ENCODE assay signal across 2 cellular contexts in the genomic region with DNA sequence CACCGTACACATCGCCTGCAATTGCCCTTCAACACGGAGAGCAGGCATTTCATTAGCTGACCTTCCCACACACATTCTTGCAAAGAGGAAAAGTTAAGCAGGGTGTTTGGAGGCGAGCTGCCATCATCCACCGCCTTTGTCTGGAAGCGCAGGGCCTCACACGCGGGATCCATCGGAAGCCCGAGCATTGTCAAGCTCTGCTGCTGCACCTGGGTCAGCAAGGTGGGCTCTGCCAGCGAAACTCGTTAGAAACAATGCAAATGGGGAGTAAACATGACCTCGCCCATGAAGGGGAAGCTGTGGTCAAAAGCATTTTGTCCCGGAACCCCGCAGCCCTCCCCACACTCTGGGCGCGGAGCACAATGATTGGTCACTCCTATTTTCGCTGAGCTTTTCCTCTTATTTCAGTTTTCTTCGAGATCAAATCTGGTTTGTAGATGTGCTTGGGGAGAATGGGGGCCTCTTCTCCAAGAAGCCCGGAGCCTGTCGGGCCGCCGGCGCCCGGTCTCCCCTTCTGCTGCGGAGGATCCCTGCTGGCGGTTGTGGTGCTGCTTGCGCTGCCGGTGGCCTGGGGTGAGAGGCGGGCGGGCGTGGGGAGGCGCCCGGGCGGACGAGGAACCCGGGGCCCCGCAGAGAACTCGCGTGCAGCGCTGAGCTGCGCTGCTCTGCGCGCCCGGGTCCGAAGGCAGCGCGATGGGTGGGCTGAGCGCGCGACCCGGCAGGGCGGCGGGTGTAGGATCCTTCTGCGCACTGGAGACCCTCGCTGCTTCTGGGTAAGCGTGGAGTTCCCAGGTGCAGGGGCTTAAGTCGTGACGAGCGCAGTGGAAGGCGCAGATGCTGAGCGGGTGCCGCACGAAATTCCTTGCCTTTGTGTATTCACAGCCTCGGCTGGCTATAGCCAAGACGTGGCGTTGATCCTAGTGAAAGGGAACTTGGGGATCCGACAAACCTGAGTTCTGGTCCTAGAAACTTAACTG.
TF ChIP-seq lines count a peak whose summit lies in the region.

Gene CR1, plus strand, starts transcription at position 342 of the 977 bp plus-strand sequence. Its CDS starts 111 bp downstream, at position 453.

TF ChIP-seq in K562, 482 proteins besides CTCF, POLR2A, EP300 and RAD21 (continues in another document):
- TF ChIP-seq ZBTB11 (CRISPR knock-in tag; IDR thresholded peaks at IDR 0.05) (no peak), ETS2 (tag; IDR thresholded peaks at IDR 0.05; ENCODE audit: borderline replicate concordance, poor library complexity, severe bottlenecking) (no peak), ZEB2 (IDR thresholded peaks at IDR 0.05) (no peak)
- TF ChIP-seq, protein P1, sequence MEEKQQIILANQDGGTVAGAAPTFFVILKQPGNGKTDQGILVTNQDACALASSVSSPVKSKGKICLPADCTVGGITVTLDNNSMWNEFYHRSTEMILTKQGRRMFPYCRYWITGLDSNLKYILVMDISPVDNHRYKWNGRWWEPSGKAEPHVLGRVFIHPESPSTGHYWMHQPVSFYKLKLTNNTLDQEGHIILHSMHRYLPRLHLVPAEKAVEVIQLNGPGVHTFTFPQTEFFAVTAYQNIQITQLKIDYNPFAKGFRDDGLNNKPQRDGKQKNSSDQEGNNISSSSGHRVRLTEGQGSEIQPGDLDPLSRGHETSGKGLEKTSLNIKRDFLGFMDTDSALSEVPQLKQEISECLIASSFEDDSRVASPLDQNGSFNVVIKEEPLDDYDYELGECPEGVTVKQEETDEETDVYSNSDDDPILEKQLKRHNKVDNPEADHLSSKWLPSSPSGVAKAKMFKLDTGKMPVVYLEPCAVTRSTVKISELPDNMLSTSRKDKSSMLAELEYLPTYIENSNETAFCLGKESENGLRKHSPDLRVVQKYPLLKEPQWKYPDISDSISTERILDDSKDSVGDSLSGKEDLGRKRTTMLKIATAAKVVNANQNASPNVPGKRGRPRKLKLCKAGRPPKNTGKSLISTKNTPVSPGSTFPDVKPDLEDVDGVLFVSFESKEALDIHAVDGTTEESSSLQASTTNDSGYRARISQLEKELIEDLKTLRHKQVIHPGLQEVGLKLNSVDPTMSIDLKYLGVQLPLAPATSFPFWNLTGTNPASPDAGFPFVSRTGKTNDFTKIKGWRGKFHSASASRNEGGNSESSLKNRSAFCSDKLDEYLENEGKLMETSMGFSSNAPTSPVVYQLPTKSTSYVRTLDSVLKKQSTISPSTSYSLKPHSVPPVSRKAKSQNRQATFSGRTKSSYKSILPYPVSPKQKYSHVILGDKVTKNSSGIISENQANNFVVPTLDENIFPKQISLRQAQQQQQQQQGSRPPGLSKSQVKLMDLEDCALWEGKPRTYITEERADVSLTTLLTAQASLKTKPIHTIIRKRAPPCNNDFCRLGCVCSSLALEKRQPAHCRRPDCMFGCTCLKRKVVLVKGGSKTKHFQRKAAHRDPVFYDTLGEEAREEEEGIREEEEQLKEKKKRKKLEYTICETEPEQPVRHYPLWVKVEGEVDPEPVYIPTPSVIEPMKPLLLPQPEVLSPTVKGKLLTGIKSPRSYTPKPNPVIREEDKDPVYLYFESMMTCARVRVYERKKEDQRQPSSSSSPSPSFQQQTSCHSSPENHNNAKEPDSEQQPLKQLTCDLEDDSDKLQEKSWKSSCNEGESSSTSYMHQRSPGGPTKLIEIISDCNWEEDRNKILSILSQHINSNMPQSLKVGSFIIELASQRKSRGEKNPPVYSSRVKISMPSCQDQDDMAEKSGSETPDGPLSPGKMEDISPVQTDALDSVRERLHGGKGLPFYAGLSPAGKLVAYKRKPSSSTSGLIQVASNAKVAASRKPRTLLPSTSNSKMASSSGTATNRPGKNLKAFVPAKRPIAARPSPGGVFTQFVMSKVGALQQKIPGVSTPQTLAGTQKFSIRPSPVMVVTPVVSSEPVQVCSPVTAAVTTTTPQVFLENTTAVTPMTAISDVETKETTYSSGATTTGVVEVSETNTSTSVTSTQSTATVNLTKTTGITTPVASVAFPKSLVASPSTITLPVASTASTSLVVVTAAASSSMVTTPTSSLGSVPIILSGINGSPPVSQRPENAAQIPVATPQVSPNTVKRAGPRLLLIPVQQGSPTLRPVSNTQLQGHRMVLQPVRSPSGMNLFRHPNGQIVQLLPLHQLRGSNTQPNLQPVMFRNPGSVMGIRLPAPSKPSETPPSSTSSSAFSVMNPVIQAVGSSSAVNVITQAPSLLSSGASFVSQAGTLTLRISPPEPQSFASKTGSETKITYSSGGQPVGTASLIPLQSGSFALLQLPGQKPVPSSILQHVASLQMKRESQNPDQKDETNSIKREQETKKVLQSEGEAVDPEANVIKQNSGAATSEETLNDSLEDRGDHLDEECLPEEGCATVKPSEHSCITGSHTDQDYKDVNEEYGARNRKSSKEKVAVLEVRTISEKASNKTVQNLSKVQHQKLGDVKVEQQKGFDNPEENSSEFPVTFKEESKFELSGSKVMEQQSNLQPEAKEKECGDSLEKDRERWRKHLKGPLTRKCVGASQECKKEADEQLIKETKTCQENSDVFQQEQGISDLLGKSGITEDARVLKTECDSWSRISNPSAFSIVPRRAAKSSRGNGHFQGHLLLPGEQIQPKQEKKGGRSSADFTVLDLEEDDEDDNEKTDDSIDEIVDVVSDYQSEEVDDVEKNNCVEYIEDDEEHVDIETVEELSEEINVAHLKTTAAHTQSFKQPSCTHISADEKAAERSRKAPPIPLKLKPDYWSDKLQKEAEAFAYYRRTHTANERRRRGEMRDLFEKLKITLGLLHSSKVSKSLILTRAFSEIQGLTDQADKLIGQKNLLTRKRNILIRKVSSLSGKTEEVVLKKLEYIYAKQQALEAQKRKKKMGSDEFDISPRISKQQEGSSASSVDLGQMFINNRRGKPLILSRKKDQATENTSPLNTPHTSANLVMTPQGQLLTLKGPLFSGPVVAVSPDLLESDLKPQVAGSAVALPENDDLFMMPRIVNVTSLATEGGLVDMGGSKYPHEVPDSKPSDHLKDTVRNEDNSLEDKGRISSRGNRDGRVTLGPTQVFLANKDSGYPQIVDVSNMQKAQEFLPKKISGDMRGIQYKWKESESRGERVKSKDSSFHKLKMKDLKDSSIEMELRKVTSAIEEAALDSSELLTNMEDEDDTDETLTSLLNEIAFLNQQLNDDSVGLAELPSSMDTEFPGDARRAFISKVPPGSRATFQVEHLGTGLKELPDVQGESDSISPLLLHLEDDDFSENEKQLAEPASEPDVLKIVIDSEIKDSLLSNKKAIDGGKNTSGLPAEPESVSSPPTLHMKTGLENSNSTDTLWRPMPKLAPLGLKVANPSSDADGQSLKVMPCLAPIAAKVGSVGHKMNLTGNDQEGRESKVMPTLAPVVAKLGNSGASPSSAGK (IDR thresholded peaks at IDR 0.05): 0 out of 2 replicates have a peak, but pooled peaks have one; percentile 21

TF ChIP-seq in HepG2, 621 proteins besides CTCF, POLR2A, EP300 and RAD21:
- no peak for TF ChIP-seq AGO2 (optimal IDR thresholded peaks at IDR 0.05; ENCODE audit: low read depth, low read length)
